ENCODE assay signal across 1 cellular context in genomic region chr17:66322764-66323163, GRCh38.
TF ChIP-seq lines count a peak whose summit lies in the region.

No MANE protein-coding gene starts in this region.

TF ChIP-seq in GM23338, 12 proteins besides CTCF, POLR2A, EP300 and RAD21 (continued from another document):
- TF ChIP-seq REST (IDR thresholded peaks at IDR 0.05; ENCODE audit: unreplicated experiment) (no peak), EZH2phosphoT487 (IDR thresholded peaks at IDR 0.05; ENCODE audit: unreplicated experiment) (no peak), JUNB (IDR thresholded peaks at IDR 0.05; ENCODE audit: unreplicated experiment) (no peak), ZNF114 (CRISPR knock-in tag; IDR thresholded peaks at IDR 0.05) (no peak), STAT1 (IDR thresholded peaks at IDR 0.05; ENCODE audit: unreplicated experiment) (no peak), NANOG (IDR thresholded peaks at IDR 0.05; ENCODE audit: borderline replicate concordance) (no peak)
